10 cellular contexts compared by ENCODE assay signal in the genomic region with DNA sequence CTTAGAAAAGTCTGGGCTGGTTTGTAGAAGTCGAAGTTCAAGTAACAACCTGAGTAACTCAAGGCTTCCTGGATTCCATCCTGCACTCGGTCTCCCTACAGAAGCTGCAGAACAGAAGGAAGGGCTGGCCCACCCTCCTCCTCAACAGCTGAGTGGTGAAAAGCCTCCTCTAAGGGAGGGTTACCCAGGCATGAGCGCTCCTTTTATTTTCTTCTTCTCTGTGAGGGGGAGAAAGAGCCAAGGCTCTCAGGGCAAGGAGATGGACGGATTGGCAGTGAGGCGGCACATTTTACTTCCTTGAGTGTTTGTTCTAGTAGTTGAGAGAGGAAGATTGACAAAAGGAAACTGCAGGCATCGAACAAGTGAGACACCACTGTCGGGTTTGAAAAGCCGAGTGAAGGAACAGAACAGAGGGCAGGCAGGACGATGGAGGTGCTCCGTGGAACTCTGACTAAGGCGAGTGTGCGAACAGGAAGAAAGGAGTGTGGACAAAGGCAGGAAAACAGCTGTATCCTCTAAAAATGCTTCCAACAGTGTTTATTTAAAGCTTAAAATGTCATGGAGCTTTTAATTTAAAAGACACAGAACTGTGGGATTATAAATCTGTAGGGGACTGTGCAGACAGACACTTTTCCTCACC. TPM values are rescaled to one million over a fixed set of nuclear protein-coding genes. Genes with fewer than 3 reads are reported as not detected.
DNase-seq lines count a peak whose midpoint lies in the region; ATAC-seq and TF ChIP-seq lines count a peak whose summit lies in the region.
"Had no signal": no experiment of that assay in that cellular context is flagged by ENCODE, and none has a peak within 500 bp of the region (broad histone marks: within the 10 kb centered on the region; RNA-seq: fewer than 3 reads in every experiment).

No MANE protein-coding gene starts in this region.

- CTCF ChIA-PET in MCF 10A (lab: Yijun Ruan, JAX), result interaction anchor here (0.6 to 1.1 kb wide), 2 partner anchors 8 to 13 kb away, joined by 3 to 4 read pairs; no protein-coding TSS in a partner anchor

- H3K36me3 ChIP-seq in esophagus squamous epithelium, result peaks cover 0 to 14% (median 0%) of the 10 kb centered on the region in 3 donors
- H3K36me3 ChIP-seq in mucosa of descending colon (ENCODE audit: low read depth), result no peaks in the 10 kb centered on the region
- no peaks in the 10 kb centered on the region for H3K36me3 ChIP-seq in suprapubic skin

- TF ChIP-seq EP300 in suprapubic skin (IDR thresholded peaks at IDR 0.05), result no peak

- no peak overlapping the region for H3K4me3 Mint-ChIP-seq in progenitor cell of endocrine pancreas (ENCODE audit: low read depth)
- no peak overlapping the region for H3K4me3 Mint-ChIP-seq in MCF 10A (ENCODE audit: unreplicated experiment)

- WGBS in esophagus squamous epithelium, 2 donors, result 18 to 31% methylated on average over 6 to 11 of the region's 12 CpGs
- 38% methylated on average over 12 of the region's 12 CpGs for WGBS in suprapubic skin

- no TSS peak for BruUV-seq in MCF 10A (replicated peaks; lab: Mats Ljungman, UMichigan)

- TF ChIP-seq CTCF in esophagus squamous epithelium (IDR thresholded peaks at IDR 0.05), result no peak
- no peak for TF ChIP-seq CTCF in progenitor cell of endocrine pancreas (IDR thresholded peaks at IDR 0.05; ENCODE audit: unreplicated experiment)
- TF ChIP-seq CTCF in mucosa of descending colon (IDR thresholded peaks at IDR 0.05), result no peak
- TF ChIP-seq CTCF in suprapubic skin (IDR thresholded peaks at IDR 0.05), result no peak
- no peak for TF ChIP-seq CTCF in MCF 10A (IDR thresholded peaks at IDR 0.05; ENCODE audit: unreplicated experiment)

- peaks cover 4 to 22% (median 6%) of the 10 kb centered on the region in 3 donors for H3K4me1 ChIP-seq in esophagus squamous epithelium
- no peaks in the 10 kb centered on the region for H3K4me1 ChIP-seq in mucosa of descending colon (ENCODE audit: low read depth)
- H3K4me1 ChIP-seq in suprapubic skin, result peaks cover 6% of the 10 kb centered on the region

- no peaks in the 10 kb centered on the region for H3K27me3 ChIP-seq in esophagus squamous epithelium
- H3K27me3 ChIP-seq in suprapubic skin, result no peaks in the 10 kb centered on the region

- H3K36me3 Mint-ChIP-seq in progenitor cell of endocrine pancreas (ENCODE audit: insufficient read depth) (peaks cover 9% of the 10 kb centered on the region), MCF 10A (ENCODE audit: insufficient read depth, unreplicated experiment) (peaks cover 25% of the 10 kb centered on the region)

- H3K4me3 ChIP-seq in esophagus squamous epithelium, result peak overlapping the region in 2 of 4 donors; percentile 2 to 8
- H3K4me3 ChIP-seq in mucosa of descending colon, result no peak overlapping the region
- no peak overlapping the region for H3K4me3 ChIP-seq in suprapubic skin

- POLR2A ChIA-PET in MCF 10A (lab: Yijun Ruan, JAX), result interaction anchor here (0.7 kb wide), 1 partner anchor 475 kb away, joined by 3 read pairs; no protein-coding TSS in a partner anchor

- H3K27ac ChIP-seq in esophagus squamous epithelium (peak overlapping the region in 3 of 4 donors; percentile 5 to 50 (median 20)), suprapubic skin (no peak overlapping the region)
- H3K27ac ChIP-seq: KMS-11 had no signal

- H3K9me3 Mint-ChIP-seq in progenitor cell of endocrine pancreas (ENCODE audit: low read depth), result no peaks in the 10 kb centered on the region
- no peaks in the 10 kb centered on the region for H3K9me3 Mint-ChIP-seq in MCF 10A (ENCODE audit: unreplicated experiment)

- ATAC-seq in mucosa of descending colon (no peak), GM19467 (IDR thresholded peaks at IDR 0.05; ENCODE audit: unreplicated experiment) (no peak)
- ATAC-seq: SK-N-SH treated with all-trans-retinoic acid at 6 μM for 48 hours had no signal

- H3K27ac Mint-ChIP-seq in progenitor cell of endocrine pancreas (peak overlapping the region; percentile 18), MCF 10A (ENCODE audit: low read depth, unreplicated experiment) (no peak overlapping the region)

- H3K27me3 Mint-ChIP-seq in progenitor cell of endocrine pancreas (no peaks in the 10 kb centered on the region), MCF 10A (ENCODE audit: insufficient read depth, unreplicated experiment) (no peaks in the 10 kb centered on the region)

- intact Hi-C loops in esophagus squamous epithelium (cut with DNase I), result no loop called here
- intact Hi-C loops in mucosa of descending colon (cut with DNase I, micrococcal nuclease), result no loop called here
- intact Hi-C loops in MCF 10A (cut with micrococcal nuclease), result no loop called here

- TF ChIP-seq POLR2A in esophagus squamous epithelium (IDR thresholded peaks at IDR 0.05) (no peak), suprapubic skin (IDR thresholded peaks at IDR 0.05) (no peak)

- no peaks in the 10 kb centered on the region for H3K9me3 ChIP-seq in esophagus squamous epithelium
- no peaks in the 10 kb centered on the region for H3K9me3 ChIP-seq in mucosa of descending colon
- no peaks in the 10 kb centered on the region for H3K9me3 ChIP-seq in suprapubic skin

- H3K4me1 Mint-ChIP-seq in progenitor cell of endocrine pancreas (ENCODE audit: low read depth) (peaks cover 29% of the 10 kb centered on the region), MCF 10A (ENCODE audit: insufficient read depth, unreplicated experiment) (peaks cover 10% of the 10 kb centered on the region)

- DNase-seq in DMS53 (lab: John Stamatoyannopoulos, UW), result peak; percentile 12
- DNase-seq in NCI-H2227 treated with DMSO at 0.1 percent for 48 hours (lab: John Stamatoyannopoulos, UW), result peak; percentile 39
- DNase-seq in esophagus squamous epithelium (lab: John Stamatoyannopoulos, UW), result no peak
- no peak for DNase-seq in progenitor cell of endocrine pancreas (ENCODE audit: low spot score, unreplicated experiment)
- DNase-seq in mucosa of descending colon, result no peak
- DNase-seq in suprapubic skin (ENCODE audit: low spot score in 2 of 2), result no peak
- DNase-seq in MCF 10A (ENCODE audit: unreplicated experiment), result no peak

RNA-seq across cellular contexts. Expression of gene STS, which starts 38.4 kb away (rescaled TPM):
- 1 to 10 TPM; 1.5 to 4.8 (median 2.3) TPM for total RNA-seq in esophagus squamous epithelium
- total RNA-seq in progenitor cell of endocrine pancreas, result 7.6 and 7.8 TPM in 2 replicates
- 10 to 100 TPM in 2 of 3 donors, 1 to 10 TPM in 1; 8.1 to 19.3 (median 12.9) TPM for total RNA-seq in mucosa of descending colon
- total RNA-seq in suprapubic skin, result 1 to 10 TPM; 5.0 to 7.9 (median 5.6) TPM
- total RNA-seq in MCF 10A (2022), result 2.4 and 2.8 TPM in 2 replicates

RNA-seq across cellular contexts. Expression of gene PUDP, which starts 38.8 kb away (rescaled TPM):
- total RNA-seq in esophagus squamous epithelium, result 10 to 100 TPM; 10.4 to 16.6 (median 11.5) TPM
- total RNA-seq in progenitor cell of endocrine pancreas, result 53.6 and 59.9 TPM in 2 replicates
- 10 to 100 TPM; 16.4 to 38.5 (median 32.3) TPM for total RNA-seq in mucosa of descending colon
- total RNA-seq in suprapubic skin, result 10 to 100 TPM in 1 of 4 donors, 1 to 10 TPM in 3; 5.3 to 16.1 (median 5.6) TPM
- total RNA-seq in MCF 10A (2022), result 14.2 and 16.1 TPM in 2 replicates

Comparison
In these comparisons a context has a peak if more than half of its experiments do, and no peak if none do; other contexts are left out.
1. DNase-seq: peak in DMS53 (single experiment) and NCI-H2227 treated with DMSO at 0.1 percent for 48 hours (single experiment); none in esophagus squamous epithelium (single experiment), progenitor cell of endocrine pancreas (single experiment), mucosa of descending colon (0 of 3), suprapubic skin (0 of 2) and MCF 10A (single experiment).